ENCODE assay signal across 14 cellular contexts in genomic region chr3:35946857-35947514, GRCh38.
DNase-seq lines count a peak whose midpoint lies in the region.
"Had no signal": no experiment of that assay in that cellular context is flagged by ENCODE, and none has a peak within 500 bp of the region (broad histone marks: within the 10 kb centered on the region; RNA-seq: fewer than 3 reads in every experiment).

No MANE protein-coding gene starts in this region.

- DNase-seq in DMS 273 (lab: John Stamatoyannopoulos, UW; ENCODE audit: unreplicated experiment) (peak; percentile 29), DMS 273 treated with DMSO at 0.1 percent for 48 hours (lab: John Stamatoyannopoulos, UW) (no peak), NCI-H1417 (lab: John Stamatoyannopoulos, UW) (peak; percentile 46 to 84 (median 50)), SHP77 treated with DMSO at 0.1 percent for 48 hours (lab: John Stamatoyannopoulos, UW) (peak; percentile 57), retina (peak; percentile 25), AG08396 (ENCODE audit: low spot score) (no peak), dermis blood vessel endothelial cell (no peak)
- no peak for DNase-seq in activated CD8-positive, alpha-beta memory T cell treated with anti-CD3 and anti-CD28 coated beads for 24 hours
- DNase-seq: 8988T; activated CD4-positive, alpha-beta T cell treated with anti-CD3 and anti-CD28 coated beads for 1 hour; Calu3; kidney; stimulated activated naive CD4-positive, alpha-beta T cell treated with Interleukin-2 at 50 U/mL for 16 hours; T-helper 1 cell had no signal

Comparison
In these comparisons a context has a peak if more than half of its experiments do, and no peak if none do; other contexts are left out.
1. DNase-seq: peak in DMS 273 (single experiment), NCI-H1417 (3 of 3), SHP77 treated with DMSO at 0.1 percent for 48 hours (single experiment) and retina (single experiment); none in DMS 273 treated with DMSO at 0.1 percent for 48 hours (single experiment), AG08396 (single experiment), dermis blood vessel endothelial cell (single experiment) and activated CD8-positive, alpha-beta memory T cell treated with anti-CD3 and anti-CD28 coated beads for 24 hours (single experiment).